1 cellular context compared by ENCODE assay signal in genomic region chr20:52190437-52191131, GRCh38.
TF ChIP-seq lines count a peak whose summit lies in the region.

No MANE protein-coding gene starts in this region.

TF ChIP-seq in K562, 482 proteins besides CTCF, POLR2A, EP300 and RAD21 (continued from another document):
- TF ChIP-seq POU5F1 (IDR thresholded peaks at IDR 0.05; ENCODE audit: borderline replicate concordance, low read depth, low read length, partially characterized antibody) (no peak), TCFL5 (CRISPR knock-in tag; conservative IDR thresholded peaks at IDR 0.05) (no peak), E2F5 (CRISPR knock-in tag; IDR thresholded peaks at IDR 0.05) (no peak), BRD4 (IDR thresholded peaks at IDR 0.05) (no peak), TBP (optimal IDR thresholded peaks at IDR 0.05; ENCODE audit: low read depth, low read length) (peak; percentile 18), CREB5 (CRISPR knock-in tag; IDR thresholded peaks at IDR 0.05) (no peak), RCOR1 (IDR thresholded peaks at IDR 0.05; ENCODE audit: borderline replicate concordance in 1 of 2, low read depth in 2 of 2, low read length in 2 of 2) (0 out of 4 replicates have a peak, but pooled peaks of 1 of the 2 experiments have one; percentile 11), FUS (optimal IDR thresholded peaks at IDR 0.05; ENCODE audit: low read depth, low read length) (no peak), NRF1 (conservative IDR thresholded peaks at IDR 0.05 in 1 of 2, IDR thresholded peaks at IDR 0.05 in 1 of 2) (peak; percentile 20 to 22; a peak in 1 of 4 replicates), MAFG (tag; conservative IDR thresholded peaks at IDR 0.05) (no peak), CBX8 (IDR thresholded peaks at IDR 0.05; ENCODE audit: borderline replicate concordance, extremely low read depth, low read depth, low read length, poor library complexity, severe bottlenecking) (no peak), NFIC (IDR thresholded peaks at IDR 0.05) (no peak), SP1 (CRISPR knock-in tag; IDR thresholded peaks at IDR 0.05) (no peak), HDAC1 (IDR thresholded peaks at IDR 0.05) (0 out of 4 replicates have a peak, but pooled peaks of 1 of the 2 experiments have one; percentile 12)
